ENCODE assay signal across 26 cellular contexts in the genomic region with DNA sequence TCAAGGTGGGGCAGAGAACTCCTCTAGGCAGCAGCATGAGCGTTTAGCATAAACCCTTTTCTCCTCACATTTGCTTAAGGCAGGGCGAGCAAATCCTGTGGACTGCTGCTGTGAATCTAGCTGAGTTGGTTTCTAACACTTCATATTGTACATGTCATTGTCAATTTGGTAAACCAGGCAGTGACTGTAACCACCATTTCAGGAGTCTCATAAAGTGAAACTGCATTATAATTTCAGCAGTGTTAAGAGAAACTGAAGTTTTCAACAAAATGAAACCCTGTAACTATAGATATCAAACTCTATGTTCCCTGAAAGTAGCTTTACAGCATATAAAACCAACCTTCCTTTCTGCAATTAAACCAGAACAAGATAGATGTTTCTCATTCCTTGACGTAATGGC.
"Had no signal": no experiment of that assay in that cellular context is flagged by ENCODE, and none has a peak within 500 bp of the region (broad histone marks: within the 10 kb centered on the region; RNA-seq: fewer than 3 reads in every experiment).

No MANE protein-coding gene starts in this region.

- H3K27ac ChIP-seq: esophagus muscularis mucosa, gastrocnemius medialis, heart left ventricle, WERI-Rb-1 had no signal

- H3K4me1 ChIP-seq: gastrocnemius medialis, heart left ventricle had no signal

- DNase-seq: activated CD4-positive, alpha-beta T cell treated with anti-CD3 and anti-CD28 coated beads for 1 hour; activated CD4-positive, alpha-beta T cell treated with anti-CD3 and anti-CD28 coated beads, Interleukin-2, amount 50 U/mL, for 1 hour; activated T-cell treated with anti-CD3 and anti-CD28 coated beads, Interleukin-2, amount 50 U/mL, for 1 hour; aorta; dermis blood vessel endothelial cell; effector memory CD4-positive, alpha-beta T cell; gastrocnemius medialis; heart left ventricle; islet precursor cell; left cardiac atrium; mesenchymal stem cell; naive B cell; retina; sigmoid colon; stimulated activated CD4-positive, alpha-beta T cell treated with anti-CD3 and anti-CD28 coated beads, Interleukin-2, amount 100 ng/mL, for 48 hours; stimulated activated CD8-positive, alpha-beta memory T cell treated with anti-CD3 and anti-CD28 coated beads, Interleukin-4, amount 100 ng/mL, for 48 hours; stimulated activated naive B cell treated with anti-CD40 and anti-IgM and Interleukin-4, amounts not matched to agents 10 μg/mL and 1 μg/mL and 100 μg/mL, for 72 hours; T-cell; tibial artery; WERI-Rb-1 had no signal

- H3K27me3 Mint-ChIP-seq: brain; progenitor cell of endocrine pancreas; stimulated activated naive B cell treated with anti-CD40 and anti-IgM and Interleukin-4, amounts not matched to agents 10 μg/mL and 1 μg/mL and 100 μg/mL, for 72 hours; T-cell had no signal

- H3K36me3 ChIP-seq: esophagus muscularis mucosa, gastrocnemius medialis, heart left ventricle, sigmoid colon, tibial artery, WERI-Rb-1 had no signal

- H3K27me3 ChIP-seq: esophagus muscularis mucosa, gastrocnemius medialis, heart left ventricle, sigmoid colon, tibial artery had no signal

- ATAC-seq: activated naive CD4-positive, alpha-beta T cell treated with anti-CD3 and anti-CD28 coated beads, Interleukin-2, amount 50 U/mL, for 72 hours; gastrocnemius medialis; heart left ventricle; left cardiac atrium; stimulated activated naive B cell treated with anti-CD40 and anti-IgM and Interleukin-4, amounts not matched to agents 10 μg/mL and 1 μg/mL and 100 μg/mL, for 72 hours; T-cell had no signal

- H3K27ac Mint-ChIP-seq: activated naive CD4-positive, alpha-beta T cell treated with anti-CD3 and anti-CD28 coated beads, Interleukin-2, amount 50 U/mL, for 72 hours; naive B cell; progenitor cell of endocrine pancreas; stimulated activated naive B cell treated with anti-CD40 and anti-IgM and Interleukin-4, amounts not matched to agents 10 μg/mL and 1 μg/mL and 100 μg/mL, for 72 hours; T-cell; T-helper 2 cell treated with Interferon-gamma antibody and Interleukin-4, amounts not matched to agents 5 μg/mL and 100 μg/mL, for 36 hours had no signal

- H3K9me3 Mint-ChIP-seq: T-helper 2 cell treated with Interferon-gamma antibody and Interleukin-4, amounts not matched to agents 5 μg/mL and 100 μg/mL, for 36 hours had no signal

- H3K4me3 Mint-ChIP-seq: brain; naive B cell; neural crest cell; stimulated activated naive B cell treated with anti-CD40 and anti-IgM and Interleukin-4, amounts not matched to agents 10 μg/mL and 1 μg/mL and 100 μg/mL, for 72 hours; T-cell; T-helper 2 cell treated with Interferon-gamma antibody and Interleukin-4, amounts not matched to agents 5 μg/mL and 100 μg/mL, for 36 hours had no signal

- H3K9me3 ChIP-seq: esophagus muscularis mucosa, gastrocnemius medialis, heart left ventricle, sigmoid colon, tibial artery had no signal

- H3K4me3 ChIP-seq: esophagus muscularis mucosa, gastrocnemius medialis, heart left ventricle, sigmoid colon, tibial artery had no signal

- H3K4me1 Mint-ChIP-seq: naive B cell; stimulated activated naive B cell treated with anti-CD40 and anti-IgM and Interleukin-4, amounts not matched to agents 10 μg/mL and 1 μg/mL and 100 μg/mL, for 72 hours; T-cell had no signal

- H3K36me3 Mint-ChIP-seq: brain; naive B cell; stimulated activated naive B cell treated with anti-CD40 and anti-IgM and Interleukin-4, amounts not matched to agents 10 μg/mL and 1 μg/mL and 100 μg/mL, for 72 hours; T-cell had no signal
